ENCODE assay signal across 11 cellular contexts in genomic region chr6:30142665-30143064, GRCh38.
"Had no signal": no experiment of that assay in that cellular context is flagged by ENCODE, and none has a peak within 500 bp of the region (broad histone marks: within the 10 kb centered on the region; RNA-seq: fewer than 3 reads in every experiment).

No MANE protein-coding gene starts in this region.

- FAIRE-seq: H1, H54 had no signal

- H3K36me3 ChIP-seq: HAP-1 had no signal

- ATAC-seq: GM23338, HCT116 had no signal

- H3K27ac ChIP-seq: GM23248 had no signal

- DNase-seq: GM23248, GOT3, H7, H9, HCEC 1CT, HFFc6 had no signal

- H3K4me3 ChIP-seq: GM23248, GM23338, HAP-1 had no signal

- H3K4me1 ChIP-seq: HAP-1 had no signal

- H3K9me3 ChIP-seq: HAP-1 had no signal
